Comparison of ENCODE assay signal across 23 cellular contexts in the genomic region with DNA sequence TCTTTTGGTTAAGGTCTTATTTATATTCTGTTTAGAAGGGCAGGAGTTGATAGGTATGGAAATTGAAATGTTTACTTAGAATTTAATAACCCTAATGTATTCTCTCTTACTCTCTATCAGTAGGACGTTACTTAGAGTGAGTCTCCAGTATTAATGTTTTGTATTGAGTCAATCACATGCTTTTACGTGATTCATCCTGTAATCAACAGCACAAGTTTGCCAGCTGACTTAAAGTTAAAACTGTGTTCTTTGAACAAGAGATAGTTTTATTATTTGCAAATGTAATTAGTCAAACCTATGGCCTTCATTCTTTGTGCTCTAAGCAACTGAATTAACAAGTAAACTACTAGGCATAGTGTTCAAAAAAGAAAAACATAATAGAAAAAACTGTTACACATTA. TPM values are rescaled to one million over a fixed set of nuclear protein-coding genes. Genes with fewer than 3 reads are reported as not detected.
DNase-seq lines count a peak whose midpoint lies in the region; ATAC-seq and TF ChIP-seq lines count a peak whose summit lies in the region.
"Had no signal": no experiment of that assay in that cellular context is flagged by ENCODE, and none has a peak within 500 bp of the region (broad histone marks: within the 10 kb centered on the region; RNA-seq: fewer than 3 reads in every experiment).

No MANE protein-coding gene starts in this region.

- no peak for TF ChIP-seq EP300 in upper lobe of left lung (IDR thresholded peaks at IDR 0.05)

- intact Hi-C loops in mammary epithelial cell (cut with micrococcal nuclease): no loop called here
- intact Hi-C loops in activated CD4-positive, alpha-beta T cell treated with anti-CD3 and anti-CD28 coated beads for 36 hours (cut with DNase I, micrococcal nuclease): no loop called here

- H3K27ac ChIP-seq in mammary epithelial cell (ENCODE audit: insufficient read depth, low read depth, low read length) (no peak overlapping the region), upper lobe of left lung (no peak overlapping the region)
- H3K27ac ChIP-seq: A549, cardiac muscle cell, SJCRH30 had no signal

- H3K4me1 ChIP-seq in mammary epithelial cell (ENCODE audit: insufficient read depth, low read length) (no peaks in the 10 kb centered on the region), upper lobe of left lung (no peaks in the 10 kb centered on the region)
- H3K4me1 ChIP-seq: SJCRH30 had no signal

- H3K36me3 ChIP-seq in mammary epithelial cell (ENCODE audit: insufficient read depth, low read length) (peaks cover 4% of the 10 kb centered on the region), upper lobe of left lung (peaks cover 0 to 11% (median 0%) of the 10 kb centered on the region in 4 donors)

- POLR2A ChIA-PET in AG04449 (lab: Yijun Ruan, JAX): no interaction called here
- POLR2A ChIA-PET in activated CD4-positive, alpha-beta T cell treated with anti-CD3 and anti-CD28 coated beads for 36 hours (lab: Charles Lee): no interaction called here

- H3K4me2 ChIP-seq in mammary epithelial cell (ENCODE audit: insufficient read depth, low read depth, low read length): no peak overlapping the region

- in situ Hi-C loops in mammary epithelial cell (cut with MboI; ENCODE audit: low sequenced_read_pairs in 2 of 2): no loop called here

- H3K9me3 ChIP-seq in mammary epithelial cell (replicated peaks; ENCODE audit: insufficient read depth, low read length) (no peaks in the 10 kb centered on the region), upper lobe of left lung (no peaks in the 10 kb centered on the region)
- H3K9me3 ChIP-seq: A549, SJCRH30 had no signal

- no peaks in the 10 kb centered on the region for H4K20me1 ChIP-seq in mammary epithelial cell (ENCODE audit: insufficient read depth, low read length)

- TF ChIP-seq POLR2A in upper lobe of left lung (IDR thresholded peaks at IDR 0.05): no peak

- WGBS in mammary epithelial cell (ENCODE audit: low coverage, missing lambda C conversion rate): 64% methylated on average over 2 of the region's 2 CpGs
- 66 to 69% methylated on average over 2 of the region's 2 CpGs for WGBS in upper lobe of left lung, 2 donors

- dilution Hi-C loops in mammary epithelial cell (cut with HindIII; ENCODE audit: low sequenced_read_pairs): no loop called here

- H3K27me3 ChIP-seq in mammary epithelial cell (ENCODE audit: insufficient read depth, low read length) (no peaks in the 10 kb centered on the region), upper lobe of left lung (no peaks in the 10 kb centered on the region)
- H3K27me3 ChIP-seq: cardiac muscle cell, SJCRH30 had no signal

- BruUV-seq in mammary epithelial cell (replicated peaks; lab: Mats Ljungman, UMichigan): TSS peak; percentile 12

- H3K27ac Mint-ChIP-seq in activated CD4-positive, alpha-beta T cell treated with anti-CD3 and anti-CD28 coated beads for 36 hours: no peak overlapping the region
- H3K27ac Mint-ChIP-seq: activated CD4-positive, alpha-beta T cell treated with anti-CD3 and anti-CD28 coated beads, Interleukin-2, amount 10 ng/mL, durations not matched to agents 7 days and 5 days; CD8-positive, alpha-beta memory T cell; effector memory CD8-positive, alpha-beta T cell; H9; naive thymus-derived CD4-positive, alpha-beta T cell; stimulated activated naive CD8-positive, alpha-beta T cell treated with anti-CD3 and anti-CD28 coated beads, Interleukin-15, Interleukin-2, amounts not matched to agents 100 ng/mL and 50 ng/mL, for 24 hours had no signal

- DNase-seq in AG04449 (ENCODE audit: low read depth, low spot score) (peak; percentile 12), LHCN-M2 (ENCODE audit: low read depth) (peak; percentile 54), mammary epithelial cell (peak; percentile 49), iris pigment epithelial cell (ENCODE audit: low read depth) (peak; percentile 85), NCI-H748 (lab: John Stamatoyannopoulos, UW; ENCODE audit: unreplicated experiment) (no peak), upper lobe of left lung (no peak)
- no peak for DNase-seq in activated CD4-positive, alpha-beta T cell treated with anti-CD3 and anti-CD28 coated beads for 36 hours
- DNase-seq: activated CD4-positive, alpha-beta T cell treated with anti-CD3 and anti-CD28 coated beads, Interleukin-2, amount 10 ng/mL, durations not matched to agents 7 days and 5 days; activated naive CD4-positive, alpha-beta T cell treated with anti-CD3 and anti-CD28 coated beads, Interleukin-2, amount 50 U/mL, for 16 hours; activated T-cell treated with anti-CD3 and anti-CD28 coated beads for 4 hours; CD8-positive, alpha-beta memory T cell; effector memory CD8-positive, alpha-beta T cell; H9; naive thymus-derived CD4-positive, alpha-beta T cell; NCI-H1694; NCI-H446 treated with DMSO at 0.1 percent for 48 hours; SJCRH30; stimulated activated CD4-positive, alpha-beta T cell treated with anti-CD3 and anti-CD28 coated beads, Interleukin-15, amount 100 ng/mL, for 24 hours had no signal

- H3K4me3 ChIP-seq in AG04449 (ENCODE audit: low read depth, low read length) (no peak overlapping the region), mammary epithelial cell (replicated peaks in 1 of 3; ENCODE audit: insufficient read depth in 1 of 3, low read depth in 2 of 3, low read length in 3 of 3) (no peak overlapping the region), upper lobe of left lung (no peak overlapping the region)
- H3K4me3 ChIP-seq: A549, cardiac muscle cell, lung, SJCRH30 had no signal

- no peak overlapping the region for H3K4me3 Mint-ChIP-seq in activated CD4-positive, alpha-beta T cell treated with anti-CD3 and anti-CD28 coated beads for 36 hours
- H3K4me3 Mint-ChIP-seq: activated CD4-positive, alpha-beta T cell treated with anti-CD3 and anti-CD28 coated beads, Interleukin-2, amount 10 ng/mL, durations not matched to agents 7 days and 5 days; CD8-positive, alpha-beta memory T cell; effector memory CD8-positive, alpha-beta T cell; H9; naive thymus-derived CD4-positive, alpha-beta T cell; stimulated activated naive CD8-positive, alpha-beta T cell treated with anti-CD3 and anti-CD28 coated beads, Interleukin-15, Interleukin-2, amounts not matched to agents 100 ng/mL and 50 ng/mL, for 24 hours had no signal

- H3K79me2 ChIP-seq in mammary epithelial cell (ENCODE audit: insufficient read depth, low read length): peaks cover 38% of the 10 kb centered on the region

- CTCF ChIA-PET in AG04449 (lab: Yijun Ruan, JAX) (interaction anchor here (4.4 kb wide), 1 partner anchor 136 kb away, joined by 21 read pairs; no protein-coding TSS in a partner anchor), mammary epithelial cell (lab: Charles Lee; ENCODE audit: low non-redundant PET) (no interaction called here)
- CTCF ChIA-PET in activated CD4-positive, alpha-beta T cell treated with anti-CD3 and anti-CD28 coated beads for 36 hours (lab: Charles Lee): no interaction called here

- peaks cover 26% of the 10 kb centered on the region for H3K36me3 Mint-ChIP-seq in activated CD4-positive, alpha-beta T cell treated with anti-CD3 and anti-CD28 coated beads for 36 hours (ENCODE audit: low read depth)

- H3K27me3 Mint-ChIP-seq in activated CD4-positive, alpha-beta T cell treated with anti-CD3 and anti-CD28 coated beads for 36 hours: no peaks in the 10 kb centered on the region
- H3K27me3 Mint-ChIP-seq: activated CD4-positive, alpha-beta T cell treated with anti-CD3 and anti-CD28 coated beads, Interleukin-2, amount 10 ng/mL, durations not matched to agents 7 days and 5 days; CD8-positive, alpha-beta memory T cell; effector memory CD8-positive, alpha-beta T cell; naive thymus-derived CD4-positive, alpha-beta T cell; stimulated activated naive CD8-positive, alpha-beta T cell treated with anti-CD3 and anti-CD28 coated beads, Interleukin-15, Interleukin-2, amounts not matched to agents 100 ng/mL and 50 ng/mL, for 24 hours had no signal

- H3K4me1 Mint-ChIP-seq in activated CD4-positive, alpha-beta T cell treated with anti-CD3 and anti-CD28 coated beads for 36 hours: peaks cover 17% of the 10 kb centered on the region

- ATAC-seq in GM21529 (IDR thresholded peaks at IDR 0.05; ENCODE audit: unreplicated experiment): no peak
- ATAC-seq in upper lobe of left lung (ENCODE audit: low FRiP score in 2 of 2): no peak
- no peak for ATAC-seq in activated CD4-positive, alpha-beta T cell treated with anti-CD3 and anti-CD28 coated beads for 36 hours
- ATAC-seq: A549; effector memory CD8-positive, alpha-beta T cell; naive thymus-derived CD4-positive, alpha-beta T cell had no signal

- H3K9me3 Mint-ChIP-seq in activated CD4-positive, alpha-beta T cell treated with anti-CD3 and anti-CD28 coated beads for 36 hours (ENCODE audit: low read depth): no peaks in the 10 kb centered on the region
- H3K9me3 Mint-ChIP-seq: activated CD4-positive, alpha-beta T cell treated with anti-CD3 and anti-CD28 coated beads, Interleukin-2, amount 10 ng/mL, durations not matched to agents 7 days and 5 days; effector memory CD8-positive, alpha-beta T cell; stimulated activated naive CD8-positive, alpha-beta T cell treated with anti-CD3 and anti-CD28 coated beads, Interleukin-15, Interleukin-2, amounts not matched to agents 100 ng/mL and 50 ng/mL, for 24 hours had no signal

- H2AFZ ChIP-seq in mammary epithelial cell (ENCODE audit: low read depth, low read length): no peak overlapping the region

- no peak overlapping the region for H3K9ac ChIP-seq in mammary epithelial cell (ENCODE audit: insufficient read depth, low read length)

- TF ChIP-seq CTCF in AG04449 (IDR thresholded peaks at IDR 0.05; ENCODE audit: insufficient read depth, low read length, missing control alignments) (no peak), mammary epithelial cell (conservative IDR thresholded peaks at IDR 0.05 in 1 of 2, IDR thresholded peaks at IDR 0.05 in 1 of 2; ENCODE audit: extremely low read depth in 1 of 2, insufficient read depth in 1 of 2, low read depth in 1 of 2, low read length in 2 of 2) (no peak), upper lobe of left lung (IDR thresholded peaks at IDR 0.05) (no peak)

RNA-seq across cellular contexts. Expression of a gene that starts 57.3 kb away (rescaled TPM):
- 28.8 and 32.5 TPM in 2 replicates for total RNA-seq in LHCN-M2 (2014; rRNA removed)
- polyA plus RNA-seq in LHCN-M2 (2012): 7.6 TPM
- total RNA-seq in mammary epithelial cell: 10 to 100 TPM; 34.3 to 41.9 TPM
- 16.8 TPM for polyA plus RNA-seq in mammary epithelial cell
- 13.9 TPM for polyA minus RNA-seq in mammary epithelial cell
- 100 to 1,000 TPM in 1 of 6 donors, 10 to 100 TPM in 5; 33.0 to 108 (median 37.6) TPM for total RNA-seq in upper lobe of left lung
- 10 to 100 TPM; 16.4 to 24.9 TPM for total RNA-seq in activated CD4-positive, alpha-beta T cell treated with anti-CD3 and anti-CD28 coated beads for 36 hours

Comparison
In these comparisons a context has a peak if more than half of its experiments do, and no peak if none do; other contexts are left out.
1. DNase-seq: peak in AG04449 (single experiment), LHCN-M2 (single experiment), mammary epithelial cell (single experiment) and iris pigment epithelial cell (single experiment); none in NCI-H748 (single experiment), upper lobe of left lung (0 of 2) and activated CD4-positive, alpha-beta T cell treated with anti-CD3 and anti-CD28 coated beads for 36 hours (single experiment).